In the genomic region with DNA sequence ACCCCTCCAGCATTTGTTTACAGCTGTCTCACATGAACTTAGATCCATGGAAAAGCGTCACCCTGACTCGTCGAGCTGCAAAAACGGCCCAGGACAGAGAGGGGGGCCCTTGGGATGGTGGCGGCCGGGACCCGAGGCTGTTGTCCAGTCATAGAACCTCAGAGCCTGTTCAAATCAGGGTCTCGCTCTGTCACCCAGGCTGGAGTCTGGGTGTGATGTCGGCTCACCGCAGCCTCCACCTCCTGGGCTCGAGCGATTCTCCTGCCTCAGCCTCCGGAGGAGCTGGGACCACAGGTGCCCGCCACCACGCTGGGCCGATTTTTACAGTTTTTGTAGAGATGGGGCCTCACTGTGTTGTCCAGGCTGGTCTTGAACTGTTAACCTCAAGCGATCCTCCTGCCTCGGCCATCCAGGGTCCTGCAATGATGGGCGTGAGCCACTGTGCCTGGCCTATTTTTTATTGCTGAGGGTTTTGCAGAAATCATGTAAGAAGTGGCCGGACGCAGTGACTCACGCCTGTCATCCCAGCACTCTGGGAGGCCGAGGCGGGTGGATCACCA, we compare ENCODE assay signal across 19 cellular contexts. TPM values are rescaled to one million over a fixed set of nuclear protein-coding genes. Genes with fewer than 3 reads are reported as not detected.
DNase-seq lines count a peak whose midpoint lies in the region; ATAC-seq, FAIRE-seq and TF ChIP-seq lines count a peak whose summit lies in the region.
"Had no signal": no experiment of that assay in that cellular context is flagged by ENCODE, and none has a peak within 500 bp of the region (broad histone marks: within the 10 kb centered on the region; RNA-seq: fewer than 3 reads in every experiment).

No MANE protein-coding gene starts in this region.

- intact Hi-C loops in lower lobe of right lung (cut with DNase I) (no loop called here), sigmoid colon (cut with DNase I) (no loop called here)

- H4K20me1 ChIP-seq in astrocyte (ENCODE audit: insufficient read depth, low read length), result no peaks in the 10 kb centered on the region

- peak overlapping the region; percentile 36; the same call in 1 of the 2 replicates for H3K4me3 Mint-ChIP-seq in WTC11
- no peak overlapping the region for H3K4me3 Mint-ChIP-seq in astrocyte (ENCODE audit: unreplicated experiment)
- H3K4me3 Mint-ChIP-seq in endodermal cell, result no peak overlapping the region
- H3K4me3 Mint-ChIP-seq: CD4-positive, alpha-beta memory T cell; GM23338 had no signal

- H3K36me3 ChIP-seq in astrocyte (ENCODE audit: insufficient read depth, low read length), result no peaks in the 10 kb centered on the region
- no peaks in the 10 kb centered on the region for H3K36me3 ChIP-seq in lower lobe of right lung
- H3K36me3 ChIP-seq in sigmoid colon, result no peaks in the 10 kb centered on the region
- no peaks in the 10 kb centered on the region for H3K36me3 ChIP-seq in upper lobe of left lung
- H3K36me3 ChIP-seq in endodermal cell (ENCODE audit: control insufficient read depth, insufficient read depth, low read length), result no peaks in the 10 kb centered on the region

- no peak overlapping the region for H3K9ac ChIP-seq in astrocyte (ENCODE audit: low read length)
- no peak overlapping the region for H3K9ac ChIP-seq in endodermal cell (ENCODE audit: extremely low read depth, low read length, poor library complexity, severe bottlenecking)

- H3K4me3 ChIP-seq in astrocyte (ENCODE audit: insufficient read depth, low read depth, low read length), result no peak overlapping the region
- H3K4me3 ChIP-seq in lower lobe of right lung, result no peak overlapping the region
- H3K4me3 ChIP-seq in sigmoid colon, result no peak overlapping the region
- H3K4me3 ChIP-seq in upper lobe of left lung, result no peak overlapping the region
- H3K4me3 ChIP-seq in endodermal cell (ENCODE audit: low read length), result no peak overlapping the region
- H3K4me3 ChIP-seq: GM23338 had no signal

- TF ChIP-seq EP300 in sigmoid colon (IDR thresholded peaks at IDR 0.05) (no peak), upper lobe of left lung (IDR thresholded peaks at IDR 0.05) (no peak)

- no peak for FAIRE-seq in astrocyte (lab: Jason Lieb, UNC)
- FAIRE-seq: GM12891, GM18507 had no signal

- ATAC-seq in WTC11 (no peak), lower lobe of right lung (no peak), upper lobe of left lung (ENCODE audit: low FRiP score in 2 of 2) (no peak)
- ATAC-seq: GM23338, HCT116 had no signal

- no peaks in the 10 kb centered on the region for H3K36me3 Mint-ChIP-seq in WTC11
- no peaks in the 10 kb centered on the region for H3K36me3 Mint-ChIP-seq in astrocyte (ENCODE audit: low read depth, unreplicated experiment)
- H3K36me3 Mint-ChIP-seq in endodermal cell (ENCODE audit: low read depth), result no peaks in the 10 kb centered on the region
- H3K36me3 Mint-ChIP-seq: CD4-positive, alpha-beta memory T cell had no signal

- H3K4me2 ChIP-seq in astrocyte (ENCODE audit: low read length), result no peak overlapping the region
- H3K4me2 ChIP-seq: GM23338 had no signal

- H2AFZ ChIP-seq in astrocyte (ENCODE audit: low read depth, low read length), result no peak overlapping the region
- H2AFZ ChIP-seq: GM23338 had no signal

- TF ChIP-seq POLR2A in sigmoid colon (IDR thresholded peaks at IDR 0.05) (no peak), upper lobe of left lung (IDR thresholded peaks at IDR 0.05) (no peak)

- H3K27me3 Mint-ChIP-seq in WTC11 (ENCODE audit: low read depth) (peaks cover 15% of the 10 kb centered on the region), astrocyte (ENCODE audit: low read depth, unreplicated experiment) (no peaks in the 10 kb centered on the region), endodermal cell (ENCODE audit: insufficient read depth) (peaks cover 36% of the 10 kb centered on the region)

- POLR2A ChIA-PET in WTC11 (lab: Charles Lee), result no interaction called here

- H3K4me1 ChIP-seq in astrocyte (ENCODE audit: insufficient read depth, low read length) (no peaks in the 10 kb centered on the region), lower lobe of right lung (peaks cover 4% of the 10 kb centered on the region), sigmoid colon (peaks cover 0 to 5% (median 0%) of the 10 kb centered on the region in 4 donors), upper lobe of left lung (peaks cover 0 to 4% (median 2%) of the 10 kb centered on the region in 4 donors), endodermal cell (ENCODE audit: control insufficient read depth, insufficient read depth, low read length) (no peaks in the 10 kb centered on the region)

- H3K9me3 Mint-ChIP-seq in WTC11 (no peaks in the 10 kb centered on the region), astrocyte (ENCODE audit: unreplicated experiment) (peaks cover 21% of the 10 kb centered on the region), endodermal cell (no peaks in the 10 kb centered on the region)

- H3K27me3 ChIP-seq in astrocyte (ENCODE audit: insufficient read depth, low read length) (peaks cover 7% of the 10 kb centered on the region), lower lobe of right lung (ENCODE audit: low read depth) (peaks cover 14% of the 10 kb centered on the region), sigmoid colon (peaks cover 0 to 59% (median 6%) of the 10 kb centered on the region in 3 donors), upper lobe of left lung (peaks cover 0 to 8% (median 3%) of the 10 kb centered on the region in 4 donors), endodermal cell (ENCODE audit: control insufficient read depth, insufficient read depth, low read length, poor library complexity, severe bottlenecking) (peaks cover 22% of the 10 kb centered on the region)

- H3K27ac Mint-ChIP-seq in WTC11, result no peak overlapping the region
- H3K27ac Mint-ChIP-seq in astrocyte (ENCODE audit: unreplicated experiment), result peak overlapping the region; percentile 47
- no peak overlapping the region for H3K27ac Mint-ChIP-seq in endodermal cell
- H3K27ac Mint-ChIP-seq: CD4-positive, alpha-beta memory T cell; GM23338; H9 had no signal

- H3K27ac ChIP-seq in astrocyte (ENCODE audit: low read depth, low read length), result no peak overlapping the region
- H3K27ac ChIP-seq in lower lobe of right lung, result no peak overlapping the region
- no peak overlapping the region for H3K27ac ChIP-seq in sigmoid colon
- no peak overlapping the region for H3K27ac ChIP-seq in upper lobe of left lung
- H3K27ac ChIP-seq in endodermal cell (ENCODE audit: low read depth, low read length), result no peak overlapping the region

- CTCF ChIA-PET in WTC11 (lab: Charles Lee), result no interaction called here

- no peaks in the 10 kb centered on the region for H3K79me2 ChIP-seq in astrocyte (ENCODE audit: insufficient read depth, low read length)

- WGBS in sigmoid colon, 2 donors, result 88 to 92% methylated on average over 24 of the region's 24 CpGs
- 89 to 90% methylated on average over 16 to 24 of the region's 24 CpGs for WGBS in upper lobe of left lung, 2 donors
- WGBS in endodermal cell (ENCODE audit: insufficient coverage in 1 of 2, insufficient read length in 1 of 2), 2 experiments, result 93 to 95% methylated on average over 23 to 24 of the region's 24 CpGs

- no peak for TF ChIP-seq CTCF in WTC11 (IDR thresholded peaks at IDR 0.05)
- no peak for TF ChIP-seq CTCF in astrocyte (IDR thresholded peaks at IDR 0.05; ENCODE audit: insufficient read depth, low read depth, low read length)
- no peak for TF ChIP-seq CTCF in lower lobe of right lung (IDR thresholded peaks at IDR 0.05)
- no peak for TF ChIP-seq CTCF in sigmoid colon (IDR thresholded peaks at IDR 0.05)
- no peak for TF ChIP-seq CTCF in upper lobe of left lung (IDR thresholded peaks at IDR 0.05)
- no peak for TF ChIP-seq CTCF in endodermal cell (conservative IDR thresholded peaks at IDR 0.05)

- H3K4me1 Mint-ChIP-seq in WTC11, result peaks cover 3% of the 10 kb centered on the region; the same call in 1 of the 2 replicates
- H3K4me1 Mint-ChIP-seq in astrocyte (ENCODE audit: low read depth, unreplicated experiment), result peaks cover 4% of the 10 kb centered on the region
- H3K4me1 Mint-ChIP-seq in endodermal cell, result no peaks in the 10 kb centered on the region
- H3K4me1 Mint-ChIP-seq: GM23338 had no signal

- no peak for DNase-seq in WTC11 (ENCODE audit: low spot score)
- no peak for DNase-seq in astrocyte (ENCODE audit: low read depth)
- peak; percentile 24 for DNase-seq in lower lobe of right lung
- DNase-seq in sigmoid colon, result peak; percentile 41
- DNase-seq in upper lobe of left lung, result no peak
- no peak for DNase-seq in endodermal cell
- no peak for DNase-seq in SHP77 treated with DMSO at 0.1 percent for 48 hours (lab: John Stamatoyannopoulos, UW)
- DNase-seq: C1 segment of cervical spinal cord; Calu3; CD4-positive, alpha-beta memory T cell; COR-L47; DMS53; DMS79 treated with DMSO at 0.1 percent for 48 hours; GF-D8; H9 had no signal

- H3K9me3 ChIP-seq in astrocyte (ENCODE audit: insufficient read depth, low read depth, low read length) (no peaks in the 10 kb centered on the region), lower lobe of right lung (no peaks in the 10 kb centered on the region), sigmoid colon (no peaks in the 10 kb centered on the region), upper lobe of left lung (no peaks in the 10 kb centered on the region), endodermal cell (ENCODE audit: control insufficient read depth, low read length) (no peaks in the 10 kb centered on the region)

TF ChIP-seq in WTC11, 78 proteins besides CTCF, POLR2A, EP300 and RAD21:
- TF ChIP-seq ZNF121 (CRISPR knock-in tag; IDR thresholded peaks at IDR 0.05), result peak; percentile 60; the same call in 1 of the 2 replicates
- TF ChIP-seq, protein P1, sequence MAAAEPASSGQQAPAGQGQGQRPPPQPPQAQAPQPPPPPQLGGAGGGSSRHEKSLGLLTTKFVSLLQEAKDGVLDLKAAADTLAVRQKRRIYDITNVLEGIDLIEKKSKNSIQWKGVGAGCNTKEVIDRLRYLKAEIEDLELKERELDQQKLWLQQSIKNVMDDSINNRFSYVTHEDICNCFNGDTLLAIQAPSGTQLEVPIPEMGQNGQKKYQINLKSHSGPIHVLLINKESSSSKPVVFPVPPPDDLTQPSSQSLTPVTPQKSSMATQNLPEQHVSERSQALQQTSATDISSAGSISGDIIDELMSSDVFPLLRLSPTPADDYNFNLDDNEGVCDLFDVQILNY (CRISPR knock-in tag; IDR thresholded peaks at IDR 0.05), result no peak

RNA-seq across cellular contexts. Expression of a gene that starts 42.6 kb away (rescaled TPM):
- total RNA-seq in WTC11 (2021), result 103 to 130 TPM (median 107 TPM) in 3 replicates
- 39.3 and 44.7 TPM in 2 replicates for total RNA-seq in astrocyte
- total RNA-seq in lower lobe of right lung, result 11.2 TPM
- 10 to 100 TPM in 1 of 4 donors, 1 to 10 TPM in 3; 3.2 to 16.1 (median 6.6) TPM for total RNA-seq in sigmoid colon
- 10 to 100 TPM in 1 of 3 donors, 1 to 10 TPM in 2; 2.1 to 13.3 (median 5.4) TPM for polyA plus RNA-seq in sigmoid colon
- 10 to 100 TPM in 5 of 6 donors, 1 to 10 TPM in 1; 8.7 to 72.3 (median 15.1) TPM for total RNA-seq in upper lobe of left lung
- total RNA-seq in endodermal cell, result 10 to 100 TPM; 72.5 to 98.7 TPM
- 66.6 TPM for polyA plus RNA-seq in endodermal cell (2013, experiment 1 of 2)
- polyA plus RNA-seq in endodermal cell (2013, experiment 2 of 2), result 66.5 TPM

Comparison
In these comparisons a context has a peak if more than half of its experiments do, and no peak if none do; other contexts are left out.
1. DNase-seq: peak in lower lobe of right lung (single experiment) and sigmoid colon (single experiment); none in WTC11 (single experiment), astrocyte (single experiment), upper lobe of left lung (0 of 2), endodermal cell (single experiment) and SHP77 treated with DMSO at 0.1 percent for 48 hours (single experiment).